25 cellular contexts compared by ENCODE assay signal in genomic region chr5:177176175-177176704, GRCh38. TPM values are rescaled to one million over a fixed set of nuclear protein-coding genes. Genes with fewer than 3 reads are reported as not detected.
A peak's percentile ranks its signal among the peaks of the same experiment; 100 is the strongest.
DNase-seq lines count a peak whose midpoint lies in the region; ATAC-seq and TF ChIP-seq lines count a peak whose summit lies in the region.
"Had no signal": no experiment of that assay in that cellular context is flagged by ENCODE, and none has a peak within 500 bp of the region (broad histone marks: within the 10 kb centered on the region; RNA-seq: fewer than 3 reads in every experiment).

No MANE protein-coding gene starts in this region.

- DNase-seq in CD14-positive monocyte (ENCODE audit: low spot score) (no peak), H9 (no peak), WTC11 (ENCODE audit: low spot score) (no peak), memory B cell (ENCODE audit: low spot score in 2 of 2) (no peak), NCI-H2029 treated with DMSO at 0.1 percent for 48 hours (lab: John Stamatoyannopoulos, UW) (no peak), NCI-H510A treated with DMSO at 0.1 percent for 48 hours (lab: John Stamatoyannopoulos, UW) (no peak)
- no peak for DNase-seq in activated CD8-positive, alpha-beta T cell treated with anti-CD3 and anti-CD28 coated beads for 36 hours
- DNase-seq in effector CD8-positive, alpha-beta T cell (lab: John Stamatoyannopoulos, UW) = no peak
- DNase-seq: activated CD4-positive, alpha-beta T cell treated with anti-CD3 and anti-CD28 coated beads, Interleukin-2, amount 10 ng/mL, durations not matched to agents 24 days and 14 days; activated effector memory CD4-positive, alpha-beta T cell treated with Interleukin-2 at 50 U/mL for 16 hours; activated naive CD8-positive, alpha-beta T cell treated with anti-CD3 and anti-CD28 coated beads, Interleukin-2, amount 10 ng/mL, durations not matched to agents 7 days and 5 days; cerebellar nuclear complex; erythroblast; gastrocnemius medialis; hypothalamus; mammary epithelial cell; NCI-H2029; NCI-H226; NCI-H774; PC-3; SHP77 treated with DMSO at 0.1 percent for 48 hours; sigmoid colon; stimulated activated CD8-positive, alpha-beta memory T cell treated with anti-CD3 and anti-CD28 coated beads, Interleukin-4, amount 100 ng/mL, for 48 hours had no signal

- no peak overlapping the region for H3K4me2 ChIP-seq in H9 (ENCODE audit: insufficient read depth, insufficient read length, low read length)

- H3K79me2 ChIP-seq in H9 (ENCODE audit: insufficient read depth, low read length) = peaks cover 27% of the 10 kb centered on the region; the same call in 1 of the 2 replicates

- POLR2A ChIA-PET in WTC11 (lab: Charles Lee) = no interaction called here
- POLR2A ChIA-PET in activated CD8-positive, alpha-beta T cell treated with anti-CD3 and anti-CD28 coated beads for 36 hours (lab: Charles Lee) = no interaction called here

- no peak overlapping the region for H2BK15ac ChIP-seq in H9 (ENCODE audit: low read depth, low read length)

- no peaks in the 10 kb centered on the region for H3K23me2 ChIP-seq in H9 (ENCODE audit: insufficient read length, low read depth, low read length, poor library complexity, severe bottlenecking)

- CTCF ChIA-PET in WTC11 (lab: Charles Lee) = no interaction called here
- CTCF ChIA-PET in activated CD8-positive, alpha-beta T cell treated with anti-CD3 and anti-CD28 coated beads for 36 hours (lab: Charles Lee) = no interaction called here

- H3K27me3 ChIP-seq in H9 (ENCODE audit: insufficient read depth, low read length) = no peaks in the 10 kb centered on the region
- H3K27me3 ChIP-seq: gastrocnemius medialis, sigmoid colon had no signal

- TF ChIP-seq CTCF in CD14-positive monocyte (IDR thresholded peaks at IDR 0.05) = no peak
- no peak for TF ChIP-seq CTCF in H9 (conservative IDR thresholded peaks at IDR 0.05)
- no peak for TF ChIP-seq CTCF in WTC11 (IDR thresholded peaks at IDR 0.05)
- no peak for TF ChIP-seq CTCF in activated CD8-positive, alpha-beta T cell treated with anti-CD3 and anti-CD28 coated beads for 36 hours (IDR thresholded peaks at IDR 0.05)

- H3K4ac ChIP-seq in H9 (ENCODE audit: low read depth, low read length) = no peak overlapping the region

- H3K9me3 Mint-ChIP-seq in CD14-positive monocyte (no peaks in the 10 kb centered on the region), H9 (no peaks in the 10 kb centered on the region), WTC11 (no peaks in the 10 kb centered on the region), memory B cell (no peaks in the 10 kb centered on the region)
- H3K9me3 Mint-ChIP-seq in activated CD8-positive, alpha-beta T cell treated with anti-CD3 and anti-CD28 coated beads for 36 hours = no peaks in the 10 kb centered on the region
- H3K9me3 Mint-ChIP-seq: activated CD4-positive, alpha-beta T cell treated with anti-CD3 and anti-CD28 coated beads, Interleukin-2, amount 10 ng/mL, durations not matched to agents 24 days and 14 days; activated naive CD8-positive, alpha-beta T cell treated with anti-CD3 and anti-CD28 coated beads, Interleukin-2, amount 10 ng/mL, durations not matched to agents 7 days and 5 days had no signal

- H3K9me3 ChIP-seq in H9 (ENCODE audit: control insufficient read depth, low read depth, low read length) = no peaks in the 10 kb centered on the region
- H3K9me3 ChIP-seq: gastrocnemius medialis, sigmoid colon had no signal

- H3K36me3 Mint-ChIP-seq in CD14-positive monocyte (peaks cover 20 to 45% of the 10 kb centered on the region in 2 donors), H9 (ENCODE audit: insufficient read depth in 1 of 3, low read depth in 3 of 3) (peaks cover 5 to 26% (median 20%) of the 10 kb centered on the region in 3 experiments), WTC11 (peaks cover 11% of the 10 kb centered on the region; the same call in 1 of the 2 replicates), memory B cell (peaks cover 8% of the 10 kb centered on the region)
- H3K36me3 Mint-ChIP-seq in activated CD8-positive, alpha-beta T cell treated with anti-CD3 and anti-CD28 coated beads for 36 hours (ENCODE audit: low read depth) = peaks cover 6% of the 10 kb centered on the region

- H4K20me1 ChIP-seq in H9 (ENCODE audit: control insufficient read depth, insufficient read depth, insufficient read length) = no peaks in the 10 kb centered on the region

- H3K27me3 Mint-ChIP-seq in CD14-positive monocyte (ENCODE audit: low read depth in 3 of 3) (peaks cover 0 to 2% (median 0%) of the 10 kb centered on the region in 3 donors), H9 (ENCODE audit: low read depth) (no peaks in the 10 kb centered on the region), WTC11 (ENCODE audit: low read depth) (no peaks in the 10 kb centered on the region), memory B cell (no peaks in the 10 kb centered on the region)
- no peaks in the 10 kb centered on the region for H3K27me3 Mint-ChIP-seq in activated CD8-positive, alpha-beta T cell treated with anti-CD3 and anti-CD28 coated beads for 36 hours
- H3K27me3 Mint-ChIP-seq: activated CD4-positive, alpha-beta T cell treated with anti-CD3 and anti-CD28 coated beads, Interleukin-2, amount 10 ng/mL, durations not matched to agents 24 days and 14 days; activated naive CD8-positive, alpha-beta T cell treated with anti-CD3 and anti-CD28 coated beads, Interleukin-2, amount 10 ng/mL, durations not matched to agents 7 days and 5 days had no signal

- intact Hi-C loops in CD14-positive monocyte (cut with micrococcal nuclease) = no loop called here
- intact Hi-C loops in activated CD8-positive, alpha-beta T cell treated with anti-CD3 and anti-CD28 coated beads for 36 hours (cut with micrococcal nuclease) = no loop called here

- no peak overlapping the region for H2BK120ac ChIP-seq in H9 (ENCODE audit: low read depth, low read length, poor library complexity, severe bottlenecking)

- H3K4me1 Mint-ChIP-seq in CD14-positive monocyte (peaks cover 4% of the 10 kb centered on the region), H9 (no peaks in the 10 kb centered on the region; a peak in 1 of 4 replicates), WTC11 (peaks cover 4% of the 10 kb centered on the region; the same call in 1 of the 2 replicates), memory B cell (peaks cover 27% of the 10 kb centered on the region)
- peaks cover 25% of the 10 kb centered on the region for H3K4me1 Mint-ChIP-seq in activated CD8-positive, alpha-beta T cell treated with anti-CD3 and anti-CD28 coated beads for 36 hours (ENCODE audit: low read depth)

- H3K27ac Mint-ChIP-seq in CD14-positive monocyte = peak overlapping the region in 5 of 7 donors; percentile 20 to 54 (median 40)
- peak overlapping the region in 2 of 3 experiments; percentile 61 to 77; a peak in 2 of 7 replicates for H3K27ac Mint-ChIP-seq in H9
- peak overlapping the region; percentile 72; the same call in 1 of the 2 replicates for H3K27ac Mint-ChIP-seq in WTC11
- H3K27ac Mint-ChIP-seq in memory B cell = no peak overlapping the region
- H3K27ac Mint-ChIP-seq in activated CD8-positive, alpha-beta T cell treated with anti-CD3 and anti-CD28 coated beads for 36 hours = no peak overlapping the region
- H3K27ac Mint-ChIP-seq: activated CD4-positive, alpha-beta T cell treated with anti-CD3 and anti-CD28 coated beads, Interleukin-2, amount 10 ng/mL, durations not matched to agents 24 days and 14 days; activated naive CD8-positive, alpha-beta T cell treated with anti-CD3 and anti-CD28 coated beads, Interleukin-2, amount 10 ng/mL, durations not matched to agents 7 days and 5 days had no signal

- no peak overlapping the region for H3K56ac ChIP-seq in H9 (ENCODE audit: insufficient read length, low read depth, low read length)

- peaks cover 6% of the 10 kb centered on the region for H3K79me1 ChIP-seq in H9 (ENCODE audit: insufficient read depth, low read depth, low read length, poor library complexity, severe bottlenecking)

- H2AFZ ChIP-seq in H9 (ENCODE audit: low read length) = no peak overlapping the region

- no peak overlapping the region for H3K27ac ChIP-seq in H9 (ENCODE audit: insufficient read length, low read depth, low read length)
- H3K27ac ChIP-seq: gastrocnemius medialis, sigmoid colon had no signal

- no peak overlapping the region for H3K4me3 Mint-ChIP-seq in CD14-positive monocyte
- H3K4me3 Mint-ChIP-seq in H9 = no peak overlapping the region
- no peak overlapping the region for H3K4me3 Mint-ChIP-seq in WTC11
- H3K4me3 Mint-ChIP-seq in memory B cell = peak overlapping the region; percentile 41
- H3K4me3 Mint-ChIP-seq in activated CD8-positive, alpha-beta T cell treated with anti-CD3 and anti-CD28 coated beads for 36 hours = no peak overlapping the region
- H3K4me3 Mint-ChIP-seq: activated CD4-positive, alpha-beta T cell treated with anti-CD3 and anti-CD28 coated beads, Interleukin-2, amount 10 ng/mL, durations not matched to agents 24 days and 14 days; activated naive CD8-positive, alpha-beta T cell treated with anti-CD3 and anti-CD28 coated beads, Interleukin-2, amount 10 ng/mL, durations not matched to agents 7 days and 5 days had no signal

- H4K91ac ChIP-seq in H9 (ENCODE audit: insufficient read length, low read depth, low read length) = no peak overlapping the region

- no peak overlapping the region for H2BK20ac ChIP-seq in H9 (ENCODE audit: low read depth, low read length, poor library complexity, severe bottlenecking)

- no peak overlapping the region for H4K8ac ChIP-seq in H9 (replicated peaks; ENCODE audit: insufficient read length, low read depth, low read length)

- H3T11ph ChIP-seq in H9 (ENCODE audit: low read length) = no peak overlapping the region

- H4K5ac ChIP-seq in H9 (ENCODE audit: insufficient read length, low read depth, low read length) = no peak overlapping the region

- no CpG with 5 or more reads among the region's 8 CpGs for WGBS in H9 (ENCODE audit: extremely low coverage, insufficient read length, low lambda C conversion rate)

- H3K23ac ChIP-seq in H9 (ENCODE audit: insufficient read length, low read depth, low read length) = no peak overlapping the region

- H2BK5ac ChIP-seq in H9 (ENCODE audit: insufficient read length, low read length) = no peak overlapping the region

- no peak overlapping the region for H2BK12ac ChIP-seq in H9 (ENCODE audit: insufficient read length, low read depth, low read length)

- no peak for ATAC-seq in WTC11
- ATAC-seq in memory B cell (ENCODE audit: low read depth) = peak; percentile 34
- ATAC-seq in activated CD8-positive, alpha-beta T cell treated with anti-CD3 and anti-CD28 coated beads for 36 hours = no peak
- ATAC-seq: HCT116, K562, PC-3 had no signal

- no peak overlapping the region for H2AK5ac ChIP-seq in H9 (ENCODE audit: insufficient read length, low read length)

- no peak overlapping the region for H3K14ac ChIP-seq in H9 (ENCODE audit: insufficient read depth, low read length)

- H3K9ac ChIP-seq in H9 (ENCODE audit: extremely low read depth, insufficient read length, low read length) = no peak overlapping the region

- no peak overlapping the region for H3K18ac ChIP-seq in H9 (ENCODE audit: insufficient read length, low read depth, low read length)

- H3K4me1 ChIP-seq in H9 (ENCODE audit: insufficient read depth, low read length) = no peaks in the 10 kb centered on the region

TF ChIP-seq in WTC11, 78 proteins besides CTCF, POLR2A, EP300 and RAD21 (continues in another document):
- TF ChIP-seq TEAD4 (CRISPR knock-in tag; IDR thresholded peaks at IDR 0.05) (no peak), TCF7 (CRISPR knock-in tag; IDR thresholded peaks at IDR 0.05; ENCODE audit: low read depth) (no peak)

RNA-seq across cellular contexts. Expression of gene NSD1, which starts 42.7 kb away (rescaled TPM):
- polyA plus RNA-seq in CD14-positive monocyte = 10 to 100 TPM; 19.0 to 31.9 TPM
- total RNA-seq in H9 (2021) (197 and 213 TPM in 2 replicates), WTC11 (2021) (144 to 153 TPM (median 148 TPM) in 3 replicates)
- total RNA-seq in activated CD8-positive, alpha-beta T cell treated with anti-CD3 and anti-CD28 coated beads for 36 hours = 10 to 100 TPM; 60.1 to 64.8 TPM

Comparison
In these comparisons a context has a peak if more than half of its experiments do, and no peak if none do; other contexts are left out.
1. H3K27ac Mint-ChIP-seq: peak in CD14-positive monocyte (5 of 7), H9 (2 of 3) and WTC11 (single experiment); none in memory B cell (single experiment) and activated CD8-positive, alpha-beta T cell treated with anti-CD3 and anti-CD28 coated beads for 36 hours (single experiment).